ENCODE assay signal across 10 cellular contexts in the genomic region with DNA sequence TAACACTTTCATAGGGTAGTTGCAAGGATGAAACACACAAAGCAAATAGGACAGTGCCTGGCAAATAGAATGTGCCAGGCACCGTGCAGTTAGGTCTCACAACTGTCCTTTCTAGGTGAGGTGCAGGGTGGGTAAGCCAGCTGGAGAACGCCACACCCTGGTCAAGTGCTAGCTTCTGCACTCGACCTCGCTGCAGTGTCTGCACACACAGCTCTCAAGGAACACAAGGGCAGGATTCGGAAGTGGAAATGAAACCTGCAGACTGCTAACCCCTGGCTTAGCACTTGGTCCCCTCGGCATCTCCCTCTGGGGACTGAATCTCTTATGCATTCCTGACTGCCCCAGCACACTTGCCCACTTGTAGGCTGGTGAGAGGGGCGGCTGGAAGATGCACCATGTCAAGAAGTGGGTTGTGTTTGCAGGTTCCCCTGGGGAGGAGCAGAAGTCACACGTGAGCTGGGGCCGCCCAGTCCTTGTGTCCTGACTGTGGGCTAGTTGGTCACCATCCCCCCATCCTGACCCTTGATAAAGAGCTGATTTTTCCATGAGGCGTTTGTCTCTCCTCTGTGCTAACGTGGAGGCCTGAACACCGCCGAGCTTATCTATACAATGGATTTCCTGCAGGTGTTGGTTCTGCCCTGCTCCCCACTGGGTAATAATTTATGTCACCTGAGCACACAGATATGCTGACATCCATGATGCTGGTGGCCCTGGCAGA.
A peak's percentile ranks its signal among the peaks of the same experiment; 100 is the strongest.
DNase-seq lines count a peak whose midpoint lies in the region; ATAC-seq and TF ChIP-seq lines count a peak whose summit lies in the region.
"Had no signal": no experiment of that assay in that cellular context is flagged by ENCODE, and none has a peak within 500 bp of the region (broad histone marks: within the 10 kb centered on the region; RNA-seq: fewer than 3 reads in every experiment).

No MANE protein-coding gene starts in this region.

- no peak overlapping the region for H2AFZ ChIP-seq in smooth muscle cell (ENCODE audit: low read depth)

- peak overlapping the region; percentile 36 for H3K4me2 ChIP-seq in smooth muscle cell

- WGBS in smooth muscle cell (ENCODE audit: low lambda C conversion rate) = 80% methylated on average over 13 of the region's 13 CpGs

- TF ChIP-seq CTCF in smooth muscle cell (IDR thresholded peaks at IDR 0.05; ENCODE audit: borderline replicate concordance, insufficient read depth, poor library complexity, severe bottlenecking) = no peak

- H3K27me3 ChIP-seq in smooth muscle cell (ENCODE audit: low read depth) = no peaks in the 10 kb centered on the region

- H3K36me3 ChIP-seq in smooth muscle cell (ENCODE audit: low read depth) = no peaks in the 10 kb centered on the region

- H3K27ac ChIP-seq in smooth muscle cell (ENCODE audit: low read depth) = peak overlapping the region; percentile 96

- peaks cover 48% of the 10 kb centered on the region for H3K79me2 ChIP-seq in smooth muscle cell (ENCODE audit: low read depth)

- peaks cover 39% of the 10 kb centered on the region for H3F3A ChIP-seq in smooth muscle cell (ENCODE audit: low read depth)

- H4K20me1 ChIP-seq in smooth muscle cell (ENCODE audit: low read depth) = no peaks in the 10 kb centered on the region

- no peaks in the 10 kb centered on the region for H3K9me3 ChIP-seq in smooth muscle cell (replicated peaks; ENCODE audit: low read depth)

- no peak overlapping the region for H3K4me3 ChIP-seq in smooth muscle cell

- H3K4me1 ChIP-seq in smooth muscle cell (ENCODE audit: low read depth) = peaks cover 25% of the 10 kb centered on the region

- ATAC-seq in HG02610 (IDR thresholded peaks at IDR 0.05; ENCODE audit: unreplicated experiment) (no peak), GM18873 (IDR thresholded peaks at IDR 0.05; ENCODE audit: low FRiP score, unreplicated experiment) (no peak)

- H3K9ac ChIP-seq in smooth muscle cell (ENCODE audit: low read depth) = peak overlapping the region; percentile 86

- DNase-seq in NOMO-1 treated with DMSO at 0.1 percent for 48 hours (lab: John Stamatoyannopoulos, UW; ENCODE audit: unreplicated experiment) (peak; percentile 22), NOMO-1 treated with dmso at 0.1 percent for 144 hours (lab: John Stamatoyannopoulos, UW; ENCODE audit: unreplicated experiment) (no peak), NCI-H774 (lab: John Stamatoyannopoulos, UW) (peak; percentile 19), dermis blood vessel endothelial cell (peak; percentile 63), smooth muscle cell (lab: John Stamatoyannopoulos, UW; ENCODE audit: unreplicated experiment) (no peak), DMS114 treated with DMSO at 0.1 percent for 48 hours (lab: John Stamatoyannopoulos, UW; ENCODE audit: unreplicated experiment) (no peak)
- DNase-seq: hypothalamus, T-helper 9 cell had no signal

Comparison
In these comparisons a context has a peak if more than half of its experiments do, and no peak if none do; other contexts are left out.
1. DNase-seq: peak in NOMO-1 treated with DMSO at 0.1 percent for 48 hours (single experiment), NCI-H774 (single experiment) and dermis blood vessel endothelial cell (single experiment); none in NOMO-1 treated with dmso at 0.1 percent for 144 hours (single experiment), smooth muscle cell (single experiment) and DMS114 treated with DMSO at 0.1 percent for 48 hours (single experiment).